Comparison of ENCODE assay signal across 8 cellular contexts in genomic region chrX:135973548-135974278, GRCh38. TPM values are rescaled to one million over a fixed set of nuclear protein-coding genes. Genes with fewer than 3 reads are reported as not detected.
DNase-seq lines count a peak whose midpoint lies in the region; ATAC-seq and TF ChIP-seq lines count a peak whose summit lies in the region.

TSS of gene MMGT1 (minus strand) at chrX:135973988. CDS start at chrX:135973675, 313 bp downstream.

- peak within 1 kb of the TSS; percentile 80 for H3K4me3 ChIP-seq in GM06990 (replicated peaks; ENCODE audit: low read depth, low read length)
- peak within 1 kb of the TSS; percentile 86 for H3K4me3 ChIP-seq in osteoblast (ENCODE audit: insufficient read depth, low read length)
- peak within 1 kb of the TSS; percentile 71 to 80 for H3K4me3 ChIP-seq in testis

- peak within 1 kb of the TSS; percentile 91 for H3K4me2 ChIP-seq in osteoblast (ENCODE audit: insufficient read depth, low read length)

- 0% methylated on average over 11 to 15 of the region's 65 CpGs for whole genome bisulfite sequencing in testis, 2 donors

- H4K20me1 ChIP-seq in osteoblast (ENCODE audit: insufficient read depth, low read length) = peaks cover 7% of the 10 kb centered on the region

- H3K36me3 ChIP-seq in GM06990 (ENCODE audit: control insufficient read depth, insufficient read depth, low read length) (no peaks in the 10 kb centered on the region), osteoblast (ENCODE audit: insufficient read depth, low read length) (no peaks in the 10 kb centered on the region), testis (ENCODE audit: low read depth, missing control alignments) (no peaks in the 10 kb centered on the region)

- TF ChIP-seq CTCF in GM06990 (IDR thresholded peaks at IDR 0.05; ENCODE audit: insufficient read depth, low read length, poor library complexity, severe bottlenecking) = no peak
- TF ChIP-seq CTCF in glutamatergic neuron (IDR thresholded peaks at IDR 0.05; ENCODE audit: partially characterized antibody, unreplicated experiment) = no peak
- TF ChIP-seq CTCF in osteoblast (IDR thresholded peaks at IDR 0.05; ENCODE audit: extremely low read depth, low read depth, low read length) = no peak
- TF ChIP-seq CTCF in testis (IDR thresholded peaks at IDR 0.05) = no peak

- H3K4me1 Mint-ChIP-seq in activated naive CD8-positive, alpha-beta T cell (ENCODE audit: low read depth) = peaks cover 24% of the 10 kb centered on the region
- peaks cover 7% of the 10 kb centered on the region for H3K4me1 Mint-ChIP-seq in glutamatergic neuron (ENCODE audit: low read depth, unreplicated experiment)

- peak within 1 kb of the TSS; percentile 98 for H3K4me3 Mint-ChIP-seq in activated naive CD8-positive, alpha-beta T cell
- H3K4me3 Mint-ChIP-seq in glutamatergic neuron (ENCODE audit: unreplicated experiment) = peak within 1 kb of the TSS; percentile 96

- H3K9me3 ChIP-seq in osteoblast (ENCODE audit: low read depth, low read length) (no peaks in the 10 kb centered on the region), testis (no peaks in the 10 kb centered on the region)

- H3K9me3 Mint-ChIP-seq in activated naive CD8-positive, alpha-beta T cell (ENCODE audit: low read depth) = no peaks in the 10 kb centered on the region
- no peaks in the 10 kb centered on the region for H3K9me3 Mint-ChIP-seq in glutamatergic neuron (ENCODE audit: unreplicated experiment)

- intact Hi-C loops in testis (cut with DNase I; ENCODE audit: low total_unique reads) = no loop called here

- no peaks in the 10 kb centered on the region for H3K36me3 Mint-ChIP-seq in activated naive CD8-positive, alpha-beta T cell
- no peaks in the 10 kb centered on the region for H3K36me3 Mint-ChIP-seq in glutamatergic neuron (ENCODE audit: unreplicated experiment)

- H3K79me2 ChIP-seq in osteoblast (ENCODE audit: insufficient read depth, low read length) = peaks cover 33% of the 10 kb centered on the region

- H3K27me3 ChIP-seq in GM06990 (replicated peaks; ENCODE audit: control insufficient read depth, insufficient read depth, low read length) (no peaks in the 10 kb centered on the region), osteoblast (ENCODE audit: insufficient read depth, low read length) (no peaks in the 10 kb centered on the region), testis (no peaks in the 10 kb centered on the region)

- peak within 1 kb of the TSS; percentile 88 for H3K27ac ChIP-seq in osteoblast (ENCODE audit: low read depth, low read length)
- H3K27ac ChIP-seq in testis = peak within 1 kb of the TSS; percentile 91

- peaks cover 10% of the 10 kb centered on the region for H3K4me1 ChIP-seq in osteoblast (ENCODE audit: insufficient read depth, low read length)
- H3K4me1 ChIP-seq in testis = peaks cover 4% of the 10 kb centered on the region

- ATAC-seq in HG02610 (IDR thresholded peaks at IDR 0.05; ENCODE audit: unreplicated experiment) = peak; percentile 83

- peak within 1 kb of the TSS; percentile 86 for H2AFZ ChIP-seq in osteoblast (ENCODE audit: low read length)

- peak within 1 kb of the TSS; percentile 97 for H3K27ac Mint-ChIP-seq in activated naive CD8-positive, alpha-beta T cell
- H3K27ac Mint-ChIP-seq in glutamatergic neuron (ENCODE audit: unreplicated experiment) = peak within 1 kb of the TSS; percentile 93

- no peaks in the 10 kb centered on the region for H3K27me3 Mint-ChIP-seq in activated naive CD8-positive, alpha-beta T cell
- peaks cover 1% of the 10 kb centered on the region for H3K27me3 Mint-ChIP-seq in glutamatergic neuron (ENCODE audit: unreplicated experiment)

- no peak for TF ChIP-seq POLR2A in testis (IDR thresholded peaks at IDR 0.05)

- DNase-seq in GM06990 (ENCODE audit: extremely low read depth, insufficient read length) (peak; percentile 87), NCI-H1105 (lab: John Stamatoyannopoulos, UW) (peak; percentile 78), SKM-1 treated with dmso at 0.1 percent for 144 hours (lab: John Stamatoyannopoulos, UW; ENCODE audit: unreplicated experiment) (peak; percentile 67), glutamatergic neuron (peak; percentile 78), osteoblast (ENCODE audit: insufficient read length, low spot score, missing footprints) (peak; percentile 92), testis (peak; percentile 88)

RNA-seq across cellular contexts. Expression of gene MMGT1, which starts in this region (rescaled TPM):
- total RNA-seq in glutamatergic neuron (ENCODE audit: unreplicated experiment) (34.3 TPM), osteoblast (25.0 and 26.5 TPM in 2 replicates), testis (10 to 100 TPM in 1 of 2 donors, 1 to 10 TPM in 1; 9.8 to 11.1 TPM)
- 8.8 TPM for polyA plus RNA-seq in testis (ENCODE audit: insufficient read depth, low read depth, low replicate concordance)

Comparison
In these comparisons a context has a peak if more than half of its experiments do, and no peak if none do; other contexts are left out.
1. Peak in every context shown above with its lines: DNase-seq, ATAC-seq, H3K4me3 ChIP-seq and H3K27ac ChIP-seq.